ENCODE assay signal across 8 cellular contexts in genomic region chr20:31718952-31719643, GRCh38. TPM values are rescaled to one million over a fixed set of nuclear protein-coding genes. Genes with fewer than 3 reads are reported as not detected.
DNase-seq lines count a peak whose midpoint lies in the region; ATAC-seq and TF ChIP-seq lines count a peak whose summit lies in the region.

No MANE protein-coding gene starts in this region.

- H3K27ac ChIP-seq in layer of hippocampus (ENCODE audit: low read depth, low read length), result peak overlapping the region; percentile 100
- H3K27ac ChIP-seq in tibial artery, result peak overlapping the region; percentile 97 to 99

- H3K27ac Mint-ChIP-seq in activated T-cell treated with anti-CD3 and anti-CD28 coated beads, Interleukin-2, amount 50 U/mL, for 24 hours, result peak overlapping the region; percentile 98
- H3K27ac Mint-ChIP-seq in activated naive CD4-positive, alpha-beta T cell treated with anti-CD3 and anti-CD28 coated beads, Interleukin-2, amount 50 U/mL, for 72 hours, result peak overlapping the region; percentile 83 to 100

- H3K4me1 Mint-ChIP-seq in activated T-cell treated with anti-CD3 and anti-CD28 coated beads, Interleukin-2, amount 50 U/mL, for 24 hours (ENCODE audit: low read depth), result peaks cover 40% of the 10 kb centered on the region

- DNase-seq in activated T-cell treated with anti-CD3 and anti-CD28 coated beads, Interleukin-2, amount 50 U/mL, for 24 hours, result no peak
- DNase-seq in activated T-cell treated with anti-CD3 and anti-CD28 coated beads for 4 hours (no peak), tibial artery (peak in 1 of 2 donors; percentile 43), UCSD-AML1 (lab: John Stamatoyannopoulos, UW; ENCODE audit: unreplicated experiment) (no peak), MG63 (no peak)
- no peak for DNase-seq in activated naive CD4-positive, alpha-beta T cell treated with anti-CD3 and anti-CD28 coated beads, Interleukin-2, amount 50 U/mL, for 72 hours (ENCODE audit: low spot score in 2 of 2)

- H3K36me3 Mint-ChIP-seq in activated T-cell treated with anti-CD3 and anti-CD28 coated beads, Interleukin-2, amount 50 U/mL, for 24 hours (ENCODE audit: low read depth), result peaks cover 90% of the 10 kb centered on the region
- H3K36me3 Mint-ChIP-seq in activated naive CD4-positive, alpha-beta T cell treated with anti-CD3 and anti-CD28 coated beads, Interleukin-2, amount 50 U/mL, for 72 hours, result peaks cover 84 to 86% of the 10 kb centered on the region in 2 donors

- no peaks in the 10 kb centered on the region for H3K9me3 Mint-ChIP-seq in activated T-cell treated with anti-CD3 and anti-CD28 coated beads, Interleukin-2, amount 50 U/mL, for 24 hours
- peaks cover 0 to 5% of the 10 kb centered on the region in 2 donors for H3K9me3 Mint-ChIP-seq in activated naive CD4-positive, alpha-beta T cell treated with anti-CD3 and anti-CD28 coated beads, Interleukin-2, amount 50 U/mL, for 72 hours

- H3K36me3 ChIP-seq in tibial artery (peaks cover 0 to 13% (median 6%) of the 10 kb centered on the region in 3 donors), MG63 (peaks cover 64% of the 10 kb centered on the region)

- H3K27me3 ChIP-seq in layer of hippocampus (ENCODE audit: control insufficient read depth, insufficient read depth, low read length) (no peaks in the 10 kb centered on the region), tibial artery (no peaks in the 10 kb centered on the region), MG63 (no peaks in the 10 kb centered on the region)

- TF ChIP-seq CTCF in tibial artery (IDR thresholded peaks at IDR 0.05), result no peak

- intact Hi-C loops in tibial artery (cut with DNase I; ENCODE audit: low total_unique reads), result no loop called here

- H3K4me3 ChIP-seq in tibial artery (peak overlapping the region; percentile 76), MG63 (no peak overlapping the region)

- peaks cover 0 to 67% (median 60%) of the 10 kb centered on the region in 4 donors for H3K4me1 ChIP-seq in tibial artery

- H3K9me3 ChIP-seq in tibial artery, result no peaks in the 10 kb centered on the region
- no peaks in the 10 kb centered on the region for H3K9me3 ChIP-seq in MG63

- ATAC-seq in activated naive CD4-positive, alpha-beta T cell treated with anti-CD3 and anti-CD28 coated beads, Interleukin-2, amount 50 U/mL, for 72 hours, result no peak
- ATAC-seq in GM21367 (IDR thresholded peaks at IDR 0.05; ENCODE audit: unreplicated experiment), result no peak

- H3K4me3 Mint-ChIP-seq in activated T-cell treated with anti-CD3 and anti-CD28 coated beads, Interleukin-2, amount 50 U/mL, for 24 hours, result peak overlapping the region; percentile 93

- no peaks in the 10 kb centered on the region for H3K27me3 Mint-ChIP-seq in activated T-cell treated with anti-CD3 and anti-CD28 coated beads, Interleukin-2, amount 50 U/mL, for 24 hours

RNA-seq across cellular contexts. Expression of gene BCL2L1, which starts 3.6 kb away (rescaled TPM):
- 100 to 1,000 TPM in 1 of 2 donors, 10 to 100 TPM in 1; 86.6 to 143 TPM for total RNA-seq in activated naive CD4-positive, alpha-beta T cell treated with anti-CD3 and anti-CD28 coated beads, Interleukin-2, amount 50 U/mL, for 72 hours
- 63.0 and 64.2 TPM in 2 replicates for total RNA-seq in MG63 (2014; rRNA removed; shearing (Covaris generic); ENCODE audit: low replicate concordance)

RNA-seq across cellular contexts. Expression of gene TPX2, which starts 20.0 kb away (rescaled TPM):
- total RNA-seq in activated naive CD4-positive, alpha-beta T cell treated with anti-CD3 and anti-CD28 coated beads, Interleukin-2, amount 50 U/mL, for 72 hours, result 100 to 1,000 TPM; 123 to 215 TPM
- total RNA-seq in MG63 (2014; rRNA removed; shearing (Covaris generic); ENCODE audit: low replicate concordance), result 123 and 139 TPM in 2 replicates
